1 cellular context compared by ENCODE assay signal in the genomic region with DNA sequence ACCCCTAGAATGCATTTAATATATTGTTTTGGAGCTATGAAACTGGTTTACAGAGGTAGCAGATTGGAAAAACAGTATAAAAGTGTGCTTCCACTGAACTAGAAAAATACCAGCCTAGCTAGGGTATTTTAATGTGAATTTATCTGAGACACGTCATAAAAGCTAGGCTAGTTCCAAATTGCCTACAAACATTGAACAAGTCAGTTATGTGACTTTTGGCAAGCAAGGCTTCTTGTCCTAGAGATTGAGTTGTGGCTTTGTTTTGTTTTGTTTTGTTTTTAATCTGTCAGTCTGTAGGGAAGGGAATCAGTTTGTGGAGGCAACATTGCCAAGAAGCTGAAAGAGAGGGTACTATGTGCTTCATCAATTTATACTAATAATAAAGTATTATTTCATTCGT.
TF ChIP-seq lines count a peak whose summit lies in the region.

No MANE protein-coding gene starts in this region.

TF ChIP-seq in GM23338, 12 proteins besides CTCF, POLR2A, EP300 and RAD21 (continued from another document):
- TF ChIP-seq STAT1 (IDR thresholded peaks at IDR 0.05; ENCODE audit: unreplicated experiment) = no peak
- TF ChIP-seq EZH2phosphoT487 (IDR thresholded peaks at IDR 0.05; ENCODE audit: unreplicated experiment) = no peak
- TF ChIP-seq ZNF114 (CRISPR knock-in tag; IDR thresholded peaks at IDR 0.05) = no peak
- no peak for TF ChIP-seq ZNF331 (CRISPR knock-in tag; IDR thresholded peaks at IDR 0.05; ENCODE audit: low read depth)
- TF ChIP-seq, protein P1, sequence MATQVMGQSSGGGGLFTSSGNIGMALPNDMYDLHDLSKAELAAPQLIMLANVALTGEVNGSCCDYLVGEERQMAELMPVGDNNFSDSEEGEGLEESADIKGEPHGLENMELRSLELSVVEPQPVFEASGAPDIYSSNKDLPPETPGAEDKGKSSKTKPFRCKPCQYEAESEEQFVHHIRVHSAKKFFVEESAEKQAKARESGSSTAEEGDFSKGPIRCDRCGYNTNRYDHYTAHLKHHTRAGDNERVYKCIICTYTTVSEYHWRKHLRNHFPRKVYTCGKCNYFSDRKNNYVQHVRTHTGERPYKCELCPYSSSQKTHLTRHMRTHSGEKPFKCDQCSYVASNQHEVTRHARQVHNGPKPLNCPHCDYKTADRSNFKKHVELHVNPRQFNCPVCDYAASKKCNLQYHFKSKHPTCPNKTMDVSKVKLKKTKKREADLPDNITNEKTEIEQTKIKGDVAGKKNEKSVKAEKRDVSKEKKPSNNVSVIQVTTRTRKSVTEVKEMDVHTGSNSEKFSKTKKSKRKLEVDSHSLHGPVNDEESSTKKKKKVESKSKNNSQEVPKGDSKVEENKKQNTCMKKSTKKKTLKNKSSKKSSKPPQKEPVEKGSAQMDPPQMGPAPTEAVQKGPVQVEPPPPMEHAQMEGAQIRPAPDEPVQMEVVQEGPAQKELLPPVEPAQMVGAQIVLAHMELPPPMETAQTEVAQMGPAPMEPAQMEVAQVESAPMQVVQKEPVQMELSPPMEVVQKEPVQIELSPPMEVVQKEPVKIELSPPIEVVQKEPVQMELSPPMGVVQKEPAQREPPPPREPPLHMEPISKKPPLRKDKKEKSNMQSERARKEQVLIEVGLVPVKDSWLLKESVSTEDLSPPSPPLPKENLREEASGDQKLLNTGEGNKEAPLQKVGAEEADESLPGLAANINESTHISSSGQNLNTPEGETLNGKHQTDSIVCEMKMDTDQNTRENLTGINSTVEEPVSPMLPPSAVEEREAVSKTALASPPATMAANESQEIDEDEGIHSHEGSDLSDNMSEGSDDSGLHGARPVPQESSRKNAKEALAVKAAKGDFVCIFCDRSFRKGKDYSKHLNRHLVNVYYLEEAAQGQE (IDR thresholded peaks at IDR 0.05; ENCODE audit: unreplicated experiment) = no peak
- no peak for TF ChIP-seq EZH2 (IDR thresholded peaks at IDR 0.05; ENCODE audit: low read depth, unreplicated experiment)
